Comparison of ENCODE assay signal across 17 cellular contexts in genomic region chr4:145153904-145154298, GRCh38. TPM values are rescaled to one million over a fixed set of nuclear protein-coding genes. Genes with fewer than 3 reads are reported as not detected.
DNase-seq lines count a peak whose midpoint lies in the region; ATAC-seq, FAIRE-seq and TF ChIP-seq lines count a peak whose summit lies in the region.
"Had no signal": no experiment of that assay in that cellular context is flagged by ENCODE, and none has a peak within 500 bp of the region (broad histone marks: within the 10 kb centered on the region; RNA-seq: fewer than 3 reads in every experiment).

No MANE protein-coding gene starts in this region.

- peak overlapping the region; percentile 22 for H3K27ac Mint-ChIP-seq in activated CD4-positive, alpha-beta T cell treated with anti-CD3 and anti-CD28 coated beads, Interleukin-2, amount 10 ng/mL, durations not matched to agents 7 days and 5 days

- POLR2A ChIA-PET in activated CD4-positive, alpha-beta T cell treated with anti-CD3 and anti-CD28 coated beads, Interleukin-2, amount 10 ng/mL, durations not matched to agents 7 days and 5 days (lab: Charles Lee) = no interaction called here

- DNase-seq in activated CD4-positive, alpha-beta T cell treated with anti-CD3 and anti-CD28 coated beads, Interleukin-2, amount 10 ng/mL, durations not matched to agents 7 days and 5 days = no peak
- DNase-seq in activated CD4-positive, alpha-beta T cell treated with anti-CD3 and anti-CD28 coated beads for 48 hours = no peak
- DNase-seq in frontal cortex (ENCODE audit: low spot score in 2 of 2) (no peak), tibial artery (no peak), anterior cingulate cortex (lab: John Stamatoyannopoulos, UW) (no peak), GM03348 (ENCODE audit: low spot score) (no peak)
- DNase-seq: activated gamma-delta T cell treated with Interleukin-2 at 50 U/mL for 16 hours, NCI-H2081, NCI-H524, T1000 had no signal

- H3K36me3 ChIP-seq in tibial artery = peaks cover 43 to 74% (median 49%) of the 10 kb centered on the region in 3 donors
- H3K36me3 ChIP-seq: prostate gland had no signal

- FAIRE-seq in frontal cortex (lab: Jason Lieb, UNC) = peak; percentile 43
- FAIRE-seq: A549, urothelium cell line had no signal

- H3K4me3 ChIP-seq in tibial artery = no peak overlapping the region
- H3K4me3 ChIP-seq: A549, prostate gland, SJCRH30 had no signal

- no peak overlapping the region for H3K4me3 Mint-ChIP-seq in activated CD4-positive, alpha-beta T cell treated with anti-CD3 and anti-CD28 coated beads, Interleukin-2, amount 10 ng/mL, durations not matched to agents 7 days and 5 days

- no peaks in the 10 kb centered on the region for H3K9me3 ChIP-seq in tibial artery
- H3K9me3 ChIP-seq: A549, prostate gland, SJCRH30 had no signal

- H3K4me1 Mint-ChIP-seq in activated CD4-positive, alpha-beta T cell treated with anti-CD3 and anti-CD28 coated beads, Interleukin-2, amount 10 ng/mL, durations not matched to agents 7 days and 5 days = peaks cover 16% of the 10 kb centered on the region

- no peaks in the 10 kb centered on the region for H3K27me3 Mint-ChIP-seq in activated CD4-positive, alpha-beta T cell treated with anti-CD3 and anti-CD28 coated beads, Interleukin-2, amount 10 ng/mL, durations not matched to agents 7 days and 5 days

- CTCF ChIA-PET in activated CD4-positive, alpha-beta T cell treated with anti-CD3 and anti-CD28 coated beads, Interleukin-2, amount 10 ng/mL, durations not matched to agents 7 days and 5 days (lab: Charles Lee) = interaction anchor here (0.6 kb wide), 1 partner anchor 48 kb away, joined by 3 read pairs; no protein-coding TSS in a partner anchor

- H3K27me3 ChIP-seq in tibial artery = no peaks in the 10 kb centered on the region
- H3K27me3 ChIP-seq: SJCRH30 had no signal

- H3K4me1 ChIP-seq in tibial artery = peaks cover 0 to 10% (median 2%) of the 10 kb centered on the region in 4 donors
- H3K4me1 ChIP-seq: A549, prostate gland, SJCRH30 had no signal

- intact Hi-C loops in tibial artery (cut with DNase I; ENCODE audit: low total_unique reads) = no loop called here

- H3K36me3 Mint-ChIP-seq in activated CD4-positive, alpha-beta T cell treated with anti-CD3 and anti-CD28 coated beads, Interleukin-2, amount 10 ng/mL, durations not matched to agents 7 days and 5 days (ENCODE audit: low read depth) = peaks cover 63% of the 10 kb centered on the region

- ATAC-seq in GM18502 (IDR thresholded peaks at IDR 0.05; ENCODE audit: poor library complexity, unreplicated experiment) = peak; percentile 63
- ATAC-seq in HG03066 (IDR thresholded peaks at IDR 0.05; ENCODE audit: low read depth, unreplicated experiment) = peak; percentile 54

- no peak for TF ChIP-seq CTCF in tibial artery (IDR thresholded peaks at IDR 0.05)

- no peaks in the 10 kb centered on the region for H3K9me3 Mint-ChIP-seq in activated CD4-positive, alpha-beta T cell treated with anti-CD3 and anti-CD28 coated beads, Interleukin-2, amount 10 ng/mL, durations not matched to agents 7 days and 5 days

- H3K27ac ChIP-seq in tibial artery = no peak overlapping the region
- H3K27ac ChIP-seq: A549, HL-60, prostate gland, SJCRH30 had no signal

RNA-seq across cellular contexts. Expression of gene OTUD4, which starts 26.5 kb away (rescaled TPM):
- 10 to 100 TPM; 47.3 to 56.9 TPM for total RNA-seq in activated CD4-positive, alpha-beta T cell treated with anti-CD3 and anti-CD28 coated beads, Interleukin-2, amount 10 ng/mL, durations not matched to agents 7 days and 5 days
- 33.4 TPM for total RNA-seq in frontal cortex

RNA-seq across cellular contexts. Expression of gene ABCE1, which starts 55.8 kb away (rescaled TPM):
- total RNA-seq in activated CD4-positive, alpha-beta T cell treated with anti-CD3 and anti-CD28 coated beads, Interleukin-2, amount 10 ng/mL, durations not matched to agents 7 days and 5 days = 10 to 100 TPM; 62.1 to 72.3 TPM
- total RNA-seq in frontal cortex = 133 TPM

RNA-seq across cellular contexts. Expression of gene ANAPC10, which starts 55.9 kb away (rescaled TPM):
- total RNA-seq in activated CD4-positive, alpha-beta T cell treated with anti-CD3 and anti-CD28 coated beads, Interleukin-2, amount 10 ng/mL, durations not matched to agents 7 days and 5 days = 10 to 100 TPM; 23.5 to 25.4 TPM
- 29.3 TPM for total RNA-seq in frontal cortex
